In the genomic region with DNA sequence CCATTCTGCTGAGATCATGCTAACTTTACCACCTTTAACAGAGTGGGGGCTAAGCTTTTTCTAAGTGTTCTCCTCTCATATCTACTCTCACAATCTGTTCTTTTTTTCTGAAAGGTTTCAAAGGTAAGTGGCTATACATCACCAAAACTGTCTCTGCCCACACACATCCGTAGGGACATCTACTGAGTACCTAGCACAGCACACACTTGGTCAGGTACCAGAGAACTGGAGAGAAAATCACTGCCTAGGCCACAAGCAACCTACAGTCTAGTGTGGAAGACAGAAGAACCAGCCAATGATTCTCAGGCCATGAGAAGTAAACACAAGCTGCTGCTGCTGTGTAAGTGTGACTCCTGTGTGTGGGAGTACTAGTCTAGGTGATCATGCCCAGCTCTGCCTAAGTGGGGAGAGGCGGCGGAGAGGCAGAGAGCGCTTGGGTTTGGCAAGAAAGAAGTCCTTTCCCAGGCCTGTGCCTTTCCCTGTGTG, we compare ENCODE assay signal across 9 cellular contexts.
A peak's percentile ranks its signal among the peaks of the same experiment; 100 is the strongest.
DNase-seq lines count a peak whose midpoint lies in the region; ATAC-seq and TF ChIP-seq lines count a peak whose summit lies in the region.
"Had no signal": no experiment of that assay in that cellular context is flagged by ENCODE, and none has a peak within 500 bp of the region (broad histone marks: within the 10 kb centered on the region; RNA-seq: fewer than 3 reads in every experiment).

No MANE protein-coding gene starts in this region.

- intact Hi-C loops in dorsolateral prefrontal cortex (cut with DNase I) = no loop called here

- H3K9me3 Mint-ChIP-seq in endothelial cell (ENCODE audit: unreplicated experiment) = no peaks in the 10 kb centered on the region

- ATAC-seq in GM19468 (IDR thresholded peaks at IDR 0.05; ENCODE audit: extremely low read depth, unreplicated experiment) (peak; percentile 26), HG03108 (IDR thresholded peaks at IDR 0.05; ENCODE audit: unreplicated experiment) (peak; percentile 43)

- DNase-seq in GM12864 (ENCODE audit: low read depth) = peak; percentile 86
- peak in 8 of 10 donors; percentile 9 to 70 (median 54) for DNase-seq in dorsolateral prefrontal cortex
- no peak for DNase-seq in endothelial cell (ENCODE audit: low spot score)
- DNase-seq in MV-4-11 (lab: John Stamatoyannopoulos, UW) = no peak
- DNase-seq in OCI-M2 (lab: John Stamatoyannopoulos, UW; ENCODE audit: unreplicated experiment) = no peak
- no peak for DNase-seq in NCI-H1694 (lab: John Stamatoyannopoulos, UW)
- DNase-seq: spleen had no signal

- no peak overlapping the region; the same call in 1 of the 2 replicates for H3K4me3 ChIP-seq in GM12864 (ENCODE audit: low read depth, low read length)
- no peak overlapping the region for H3K4me3 ChIP-seq in dorsolateral prefrontal cortex
- H3K4me3 ChIP-seq: spleen had no signal

- no peaks in the 10 kb centered on the region for H3K27me3 Mint-ChIP-seq in endothelial cell (ENCODE audit: unreplicated experiment)

- peaks cover 4% of the 10 kb centered on the region for H3K4me1 Mint-ChIP-seq in endothelial cell (ENCODE audit: unreplicated experiment)

- no peak for TF ChIP-seq CTCF in GM12864 (IDR thresholded peaks at IDR 0.05; ENCODE audit: low read depth, low read length, missing control alignments)
- no peak for TF ChIP-seq CTCF in dorsolateral prefrontal cortex (IDR thresholded peaks at IDR 0.05 in 54 of 56, conservative IDR thresholded peaks at IDR 0.05 in 2 of 56; ENCODE audit: low read depth in 1 of 56, partially characterized antibody in 56 of 56)
- no peak for TF ChIP-seq CTCF in endothelial cell (IDR thresholded peaks at IDR 0.05; ENCODE audit: unreplicated experiment)

- H3K27ac ChIP-seq in dorsolateral prefrontal cortex = peak overlapping the region in 17 of 59 donors; percentile 5 to 60 (median 26)

- H3K27me3 ChIP-seq in dorsolateral prefrontal cortex = no peaks in the 10 kb centered on the region
- H3K27me3 ChIP-seq: spleen had no signal

- H3K4me3 Mint-ChIP-seq in endothelial cell (ENCODE audit: unreplicated experiment) = no peak overlapping the region

- H3K27ac Mint-ChIP-seq in endothelial cell (ENCODE audit: unreplicated experiment) = no peak overlapping the region

- no peaks in the 10 kb centered on the region for H3K36me3 Mint-ChIP-seq in endothelial cell (ENCODE audit: low read depth, unreplicated experiment)

Comparison
In these comparisons a context has a peak if more than half of its experiments do, and no peak if none do; other contexts are left out.
1. DNase-seq: peak in GM12864 (single experiment) and dorsolateral prefrontal cortex (8 of 10); none in endothelial cell (single experiment), MV-4-11 (single experiment), OCI-M2 (single experiment) and NCI-H1694 (single experiment).